Comparison of ENCODE assay signal across 19 cellular contexts in genomic region chr1:21357161-21357560, GRCh38.
DNase-seq lines count a peak whose midpoint lies in the region; ATAC-seq and TF ChIP-seq lines count a peak whose summit lies in the region.
"Had no signal": no experiment of that assay in that cellular context is flagged by ENCODE, and none has a peak within 500 bp of the region (broad histone marks: within the 10 kb centered on the region; RNA-seq: fewer than 3 reads in every experiment).

No MANE protein-coding gene starts in this region.

- DNase-seq in Daoy (ENCODE audit: low read depth): peak; percentile 39
- DNase-seq in stimulated activated effector memory CD8-positive, alpha-beta T cell treated with anti-CD3 and anti-CD28 coated beads, Interleukin-12 subunit alpha, Interleukin-12 subunit beta, amount 100 ng/mL, for 72 hours (ENCODE audit: low spot score in 2 of 2): no peak
- DNase-seq in activated CD4-positive, CD25-positive, alpha-beta regulatory T cell (lab: John Stamatoyannopoulos, UW): no peak
- DNase-seq: C1 segment of cervical spinal cord; Caco-2; CD4-positive, CD25-positive, alpha-beta regulatory T cell; CD8-positive, alpha-beta T cell; DMS153; DND-41; EL; GDM1; H9; HFFc6 had no signal

- no peaks in the 10 kb centered on the region for H3K27me3 Mint-ChIP-seq in activated T-helper 17 cell treated with anti-CD3 and anti-CD28 coated beads, Interleukin-2, amount 50 U/mL, for 72 hours

- no peaks in the 10 kb centered on the region for H3K9me3 Mint-ChIP-seq in activated T-helper 17 cell treated with anti-CD3 and anti-CD28 coated beads, Interleukin-2, amount 50 U/mL, for 72 hours
- H3K9me3 Mint-ChIP-seq in stimulated activated effector memory CD8-positive, alpha-beta T cell treated with anti-CD3 and anti-CD28 coated beads, Interleukin-12 subunit alpha, Interleukin-12 subunit beta, amount 100 ng/mL, for 72 hours: no peaks in the 10 kb centered on the region
- H3K9me3 Mint-ChIP-seq: CD4-positive, CD25-positive, alpha-beta regulatory T cell; CD8-positive, alpha-beta T cell; GM23338; H9; HFFc6 had no signal

- H3K4me3 ChIP-seq in HEK293 (ENCODE audit: low read depth, low read length): no peak overlapping the region
- H3K4me3 ChIP-seq: GM12878, GM23338 had no signal

- no peak overlapping the region for H3K4me3 Mint-ChIP-seq in activated T-helper 17 cell treated with anti-CD3 and anti-CD28 coated beads, Interleukin-2, amount 50 U/mL, for 72 hours
- no peak overlapping the region for H3K4me3 Mint-ChIP-seq in stimulated activated effector memory CD8-positive, alpha-beta T cell treated with anti-CD3 and anti-CD28 coated beads, Interleukin-12 subunit alpha, Interleukin-12 subunit beta, amount 100 ng/mL, for 72 hours
- H3K4me3 Mint-ChIP-seq: CD4-positive, CD25-positive, alpha-beta regulatory T cell; CD8-positive, alpha-beta T cell; GM23338; H9; HFFc6 had no signal

- CTCF ChIA-PET in HEK293 (lab: Yijun Ruan, JAX): interaction anchor here (0.6 to 2.6 kb wide), 3 partner anchors 11 to 1888 kb away, joined by 3 to 9 read pairs (median 6); no protein-coding TSS in a partner anchor

- TF ChIP-seq CTCF in HEK293 (tag by site-specific recombination; IDR thresholded peaks at IDR 0.05): no peak

- no peak overlapping the region for H3K27ac ChIP-seq in HEK293 (ENCODE audit: extremely low read depth, low read depth, low read length)

- no peaks in the 10 kb centered on the region for H3K36me3 ChIP-seq in HEK293 (ENCODE audit: control insufficient read depth in 2 of 2, insufficient read depth in 1 of 2, low read length in 2 of 2)

- peak overlapping the region; percentile 41 for H3K27ac Mint-ChIP-seq in activated T-helper 17 cell treated with anti-CD3 and anti-CD28 coated beads, Interleukin-2, amount 50 U/mL, for 72 hours
- peak overlapping the region; percentile 45 for H3K27ac Mint-ChIP-seq in stimulated activated effector memory CD8-positive, alpha-beta T cell treated with anti-CD3 and anti-CD28 coated beads, Interleukin-12 subunit alpha, Interleukin-12 subunit beta, amount 100 ng/mL, for 72 hours
- H3K27ac Mint-ChIP-seq: CD4-positive, CD25-positive, alpha-beta regulatory T cell; CD8-positive, alpha-beta T cell; GM23338; HFFc6 had no signal

- H3K36me3 Mint-ChIP-seq in activated T-helper 17 cell treated with anti-CD3 and anti-CD28 coated beads, Interleukin-2, amount 50 U/mL, for 72 hours (ENCODE audit: low read depth): no peaks in the 10 kb centered on the region
- no peaks in the 10 kb centered on the region for H3K36me3 Mint-ChIP-seq in stimulated activated effector memory CD8-positive, alpha-beta T cell treated with anti-CD3 and anti-CD28 coated beads, Interleukin-12 subunit alpha, Interleukin-12 subunit beta, amount 100 ng/mL, for 72 hours
- H3K36me3 Mint-ChIP-seq: CD4-positive, CD25-positive, alpha-beta regulatory T cell; CD8-positive, alpha-beta T cell had no signal

- H3K4me1 Mint-ChIP-seq in activated T-helper 17 cell treated with anti-CD3 and anti-CD28 coated beads, Interleukin-2, amount 50 U/mL, for 72 hours: peaks cover 9% of the 10 kb centered on the region
- no peaks in the 10 kb centered on the region for H3K4me1 Mint-ChIP-seq in stimulated activated effector memory CD8-positive, alpha-beta T cell treated with anti-CD3 and anti-CD28 coated beads, Interleukin-12 subunit alpha, Interleukin-12 subunit beta, amount 100 ng/mL, for 72 hours
- H3K4me1 Mint-ChIP-seq: GM23338 had no signal

- no peaks in the 10 kb centered on the region for H3K9me3 ChIP-seq in HEK293 (ENCODE audit: control insufficient read depth, insufficient read depth, low read depth, low read length)
- H3K9me3 ChIP-seq: Caco-2 had no signal

- POLR2A ChIA-PET in HEK293 (lab: Yijun Ruan, JAX): interaction anchor here (1.0 kb wide), 1 partner anchor 12 kb away, joined by 3 read pairs; no protein-coding TSS in a partner anchor

- no peak for ATAC-seq in activated T-helper 17 cell treated with anti-CD3 and anti-CD28 coated beads, Interleukin-2, amount 50 U/mL, for 72 hours (replicated peaks)
- no peak for ATAC-seq in stimulated activated effector memory CD8-positive, alpha-beta T cell treated with anti-CD3 and anti-CD28 coated beads, Interleukin-12 subunit alpha, Interleukin-12 subunit beta, amount 100 ng/mL, for 72 hours
- ATAC-seq in HG02642 (IDR thresholded peaks at IDR 0.05; ENCODE audit: poor library complexity, unreplicated experiment): no peak
- ATAC-seq: CD8-positive, alpha-beta T cell; GM12878; GM23338; HCT116 had no signal

- H3K4me1 ChIP-seq in HEK293 (ENCODE audit: control insufficient read depth, insufficient read depth, low read length): no peaks in the 10 kb centered on the region
- H3K4me1 ChIP-seq: Caco-2 had no signal

TF ChIP-seq in HEK293, 187 proteins besides CTCF, POLR2A, EP300 and RAD21:
- peak; percentile 69; the same call in 1 of the 2 replicates for TF ChIP-seq ZNF362 (tag by site-specific recombination; IDR thresholded peaks at IDR 0.05)
- TF ChIP-seq BCL11A (tag by site-specific recombination; IDR thresholded peaks at IDR 0.05; ENCODE audit: low read depth): no peak
- TF ChIP-seq HOXD13 (CRISPR knock-in tag; IDR thresholded peaks at IDR 0.05; ENCODE audit: borderline replicate concordance): no peak
TF ChIP-seq in HEK293: peak in this region for 1.
